ENCODE assay signal across 8 cellular contexts in genomic region chr1:236502972-236503639, GRCh38. TPM values are rescaled to one million over a fixed set of nuclear protein-coding genes. Genes with fewer than 3 reads are reported as not detected.
DNase-seq lines count a peak whose midpoint lies in the region; ATAC-seq, FAIRE-seq and TF ChIP-seq lines count a peak whose summit lies in the region.

No MANE protein-coding gene starts in this region.

- no peaks in the 10 kb centered on the region for H3K27me3 ChIP-seq in bronchial epithelial cell (ENCODE audit: control insufficient read depth, insufficient read depth, low read length)
- no peaks in the 10 kb centered on the region for H3K27me3 ChIP-seq in smooth muscle cell (ENCODE audit: low read depth)

- peak overlapping the region; percentile 53 for H3K9ac ChIP-seq in smooth muscle cell (ENCODE audit: low read depth)

- H2AFZ ChIP-seq in smooth muscle cell (ENCODE audit: low read depth): peak overlapping the region; percentile 95

- H3K27me3 Mint-ChIP-seq in activated T-cell treated with anti-CD3 and anti-CD28 coated beads, Interleukin-2, amount 50 U/mL, for 4 hours (ENCODE audit: low read depth): no peaks in the 10 kb centered on the region

- no peak for DNase-seq in activated T-cell treated with anti-CD3 and anti-CD28 coated beads, Interleukin-2, amount 50 U/mL, for 4 hours
- no peak for DNase-seq in activated T-cell treated with anti-CD3 and anti-CD28 coated beads for 4 hours
- DNase-seq in NOMO-1 treated with DMSO at 0.1 percent for 48 hours (lab: John Stamatoyannopoulos, UW; ENCODE audit: unreplicated experiment): peak; percentile 54
- DNase-seq in bronchial epithelial cell (ENCODE audit: low read depth): peak; percentile 80
- peak; percentile 95 for DNase-seq in islet precursor cell
- DNase-seq in smooth muscle cell (lab: John Stamatoyannopoulos, UW; ENCODE audit: unreplicated experiment): no peak
- no peak for DNase-seq in SK-N-DZ (ENCODE audit: low spot score)
- DNase-seq in activated effector memory CD4-positive, alpha-beta T cell treated with anti-CD3 and anti-CD28 coated beads, Interleukin-2, amount 50 U/mL, for 16 hours: no peak

- peak overlapping the region; percentile 85 for H3K27ac ChIP-seq in smooth muscle cell (ENCODE audit: low read depth)

- H3K4me1 ChIP-seq in smooth muscle cell (ENCODE audit: low read depth): peaks cover 6% of the 10 kb centered on the region

- no peaks in the 10 kb centered on the region for H3K36me3 Mint-ChIP-seq in activated T-cell treated with anti-CD3 and anti-CD28 coated beads, Interleukin-2, amount 50 U/mL, for 4 hours (ENCODE audit: insufficient read depth)

- no peak for ATAC-seq in activated T-cell treated with anti-CD3 and anti-CD28 coated beads, Interleukin-2, amount 50 U/mL, for 4 hours

- H3F3A ChIP-seq in smooth muscle cell (ENCODE audit: low read depth): peaks cover 6% of the 10 kb centered on the region

- H3K4me2 ChIP-seq in smooth muscle cell: peak overlapping the region; percentile 76

- peak overlapping the region; percentile 16 for H3K4me3 ChIP-seq in bronchial epithelial cell (ENCODE audit: low read depth, low read length)
- H3K4me3 ChIP-seq in smooth muscle cell: peak overlapping the region; percentile 35

- TF ChIP-seq CTCF in bronchial epithelial cell (IDR thresholded peaks at IDR 0.05; ENCODE audit: insufficient read depth, low read length, severe bottlenecking): no peak
- TF ChIP-seq CTCF in smooth muscle cell (IDR thresholded peaks at IDR 0.05; ENCODE audit: borderline replicate concordance, insufficient read depth, poor library complexity, severe bottlenecking): no peak

- no peaks in the 10 kb centered on the region for H3K36me3 ChIP-seq in bronchial epithelial cell (ENCODE audit: control insufficient read depth, insufficient read depth, low read length)
- H3K36me3 ChIP-seq in smooth muscle cell (ENCODE audit: low read depth): no peaks in the 10 kb centered on the region

- peaks cover 14% of the 10 kb centered on the region for H3K4me1 Mint-ChIP-seq in activated T-cell treated with anti-CD3 and anti-CD28 coated beads, Interleukin-2, amount 50 U/mL, for 4 hours (ENCODE audit: low read depth)

- FAIRE-seq in bronchial epithelial cell (lab: Jason Lieb, UNC): no peak

- H3K79me2 ChIP-seq in smooth muscle cell (ENCODE audit: low read depth): no peaks in the 10 kb centered on the region

- H3K9me3 ChIP-seq in smooth muscle cell (replicated peaks; ENCODE audit: low read depth): no peaks in the 10 kb centered on the region

- peak overlapping the region; percentile 37 for H3K4me3 Mint-ChIP-seq in activated T-cell treated with anti-CD3 and anti-CD28 coated beads, Interleukin-2, amount 50 U/mL, for 4 hours

- no peaks in the 10 kb centered on the region for H3K9me3 Mint-ChIP-seq in activated T-cell treated with anti-CD3 and anti-CD28 coated beads, Interleukin-2, amount 50 U/mL, for 4 hours

- 13% methylated on average over 15 of the region's 15 CpGs for WGBS in smooth muscle cell (ENCODE audit: low lambda C conversion rate)

- no peaks in the 10 kb centered on the region for H4K20me1 ChIP-seq in smooth muscle cell (ENCODE audit: low read depth)

RNA-seq across cellular contexts. Expression of gene LGALS8, which starts 20.7 kb away (rescaled TPM):
- 10 to 100 TPM; 59.7 to 73.2 (median 60.9) TPM for total RNA-seq in activated T-cell treated with anti-CD3 and anti-CD28 coated beads, Interleukin-2, amount 50 U/mL, for 4 hours
- 49.2 and 53.0 TPM in 2 replicates for total RNA-seq in bronchial epithelial cell
- 38.7 and 72.2 TPM in 2 replicates for total RNA-seq in smooth muscle cell
- 25.7 and 26.0 TPM in 2 replicates for polyA plus RNA-seq in smooth muscle cell
- 1.6 and 1.8 TPM in 2 replicates for polyA plus RNA-seq in SK-N-DZ (2014; cell fraction: cytosol; rRNA removed)
- polyA plus RNA-seq in SK-N-DZ (2014; cell fraction: nucleus; rRNA removed): 2.2 and 2.6 TPM in 2 replicates

Comparison
In these comparisons a context has a peak if more than half of its experiments do, and no peak if none do; other contexts are left out.
1. DNase-seq: peak in NOMO-1 treated with DMSO at 0.1 percent for 48 hours (single experiment), bronchial epithelial cell (single experiment) and islet precursor cell (single experiment); none in activated T-cell treated with anti-CD3 and anti-CD28 coated beads, Interleukin-2, amount 50 U/mL, for 4 hours (single experiment), activated T-cell treated with anti-CD3 and anti-CD28 coated beads for 4 hours (single experiment), smooth muscle cell (single experiment), SK-N-DZ (single experiment) and activated effector memory CD4-positive, alpha-beta T cell treated with anti-CD3 and anti-CD28 coated beads, Interleukin-2, amount 50 U/mL, for 16 hours (single experiment).